In the genomic region with DNA sequence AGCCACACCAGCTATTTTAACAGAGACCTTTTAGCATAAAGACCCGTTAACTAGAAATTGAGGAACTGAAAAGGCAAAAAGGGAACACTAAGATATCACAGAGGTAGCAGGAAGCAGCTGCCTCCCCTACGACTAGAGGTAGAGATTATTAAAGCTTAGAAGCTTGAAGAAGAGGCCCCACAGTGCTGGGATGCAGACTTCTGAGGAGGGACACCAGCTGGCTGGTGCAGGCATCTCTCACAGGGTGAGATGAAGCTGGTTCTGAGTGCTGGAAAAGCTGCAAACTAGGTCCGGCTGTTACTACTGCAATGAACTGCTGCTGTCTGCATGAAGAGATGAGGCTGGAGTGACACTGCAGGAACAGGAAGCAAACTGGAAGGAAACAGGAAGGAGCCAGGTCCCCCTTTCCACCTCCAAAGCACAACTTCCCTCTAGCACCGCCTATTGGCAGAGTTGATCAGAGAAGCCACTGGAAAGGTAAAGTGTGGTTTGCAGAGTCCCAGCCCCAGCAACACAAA, we compare ENCODE assay signal across 8 cellular contexts.
A peak's percentile ranks its signal among the peaks of the same experiment; 100 is the strongest.
DNase-seq lines count a peak whose midpoint lies in the region; ATAC-seq, FAIRE-seq and TF ChIP-seq lines count a peak whose summit lies in the region.

No MANE protein-coding gene starts in this region.

- no peaks in the 10 kb centered on the region for H3K36me3 ChIP-seq in A673 (ENCODE audit: insufficient read depth, low read length, poor library complexity, severe bottlenecking)
- H3K36me3 ChIP-seq in GM12878 (ENCODE audit: control insufficient read depth in 2 of 2, insufficient read depth in 2 of 2, low read length in 1 of 2) = no peaks in the 10 kb centered on the region
- no peaks in the 10 kb centered on the region for H3K36me3 ChIP-seq in vagina

- H3K36me3 Mint-ChIP-seq in H9 (ENCODE audit: insufficient read depth in 1 of 3, low read depth in 3 of 3) = no peaks in the 10 kb centered on the region

- no peak overlapping the region for H2BK20ac ChIP-seq in H9 (ENCODE audit: low read depth, low read length, poor library complexity, severe bottlenecking)

- in situ Hi-C loops in GM12878 (cut with MboI) = no loop called here

- BruUV-seq in A673 (replicated peaks; lab: Mats Ljungman, UMichigan) = no TSS peak
- BruUV-seq in GM12878 (replicated peaks; lab: Mats Ljungman, UMichigan) = no TSS peak

- H3K4me3 ChIP-seq in A673 (ENCODE audit: low read depth, low read length, poor library complexity, severe bottlenecking) (no peak overlapping the region), GM12878 (no peak overlapping the region), vagina (no peak overlapping the region)

- POLR2A ChIA-PET in A673 (lab: Charles Lee; ENCODE audit: low non-redundant PET) (no interaction called here), GM12878 (lab: Charles Lee) (interaction anchor here (0.5 kb wide), 1 partner anchor 68 kb away, joined by 4 read pairs; no protein-coding TSS in a partner anchor)

- peak overlapping the region; percentile 90 for H2AFZ ChIP-seq in H9 (ENCODE audit: low read length)
- H2AFZ ChIP-seq in GM12878 (ENCODE audit: control insufficient read depth, low read depth, low read length) = peak overlapping the region; percentile 55

- intact Hi-C loops in A673 (cut with micrococcal nuclease; ENCODE audit: unreplicated experiment) (no loop called here), GM12878 (cut with micrococcal nuclease; ENCODE audit: unreplicated experiment) (no loop called here), vagina (cut with DNase I) (no loop called here)

- no peaks in the 10 kb centered on the region for H3K79me1 ChIP-seq in H9 (ENCODE audit: insufficient read depth, low read depth, low read length, poor library complexity, severe bottlenecking)

- H4K5ac ChIP-seq in H9 (ENCODE audit: insufficient read length, low read depth, low read length) = no peak overlapping the region

- peak overlapping the region in 1 of 3 experiments; percentile 22; a peak in 1 of 7 replicates for H3K27ac Mint-ChIP-seq in H9

- H3K9me3 ChIP-seq in A673 (ENCODE audit: low read depth, low read length, poor library complexity, severe bottlenecking) = no peaks in the 10 kb centered on the region
- no peaks in the 10 kb centered on the region for H3K9me3 ChIP-seq in H9 (ENCODE audit: control insufficient read depth, low read depth, low read length)
- H3K9me3 ChIP-seq in GM12878 (replicated peaks; ENCODE audit: control insufficient read depth, insufficient read depth, low read length) = no peaks in the 10 kb centered on the region
- H3K9me3 ChIP-seq in vagina = no peaks in the 10 kb centered on the region

- no peak overlapping the region for H2AK5ac ChIP-seq in H9 (ENCODE audit: insufficient read length, low read length)

- no peaks in the 10 kb centered on the region for H3K79me2 ChIP-seq in H9 (ENCODE audit: insufficient read depth, low read length)
- H3K79me2 ChIP-seq in GM12878 (ENCODE audit: control insufficient read depth, insufficient read depth, low read length) = no peaks in the 10 kb centered on the region

- no peak overlapping the region for H3K9ac ChIP-seq in H9 (ENCODE audit: extremely low read depth, insufficient read length, low read length)
- no peak overlapping the region for H3K9ac ChIP-seq in GM12878 (ENCODE audit: control insufficient read depth, insufficient read depth, low read length)

- H3K23me2 ChIP-seq in H9 (ENCODE audit: insufficient read length, low read depth, low read length, poor library complexity, severe bottlenecking) = no peaks in the 10 kb centered on the region

- H2BK15ac ChIP-seq in H9 (ENCODE audit: low read depth, low read length) = no peak overlapping the region

- TF ChIP-seq RAD21 in GM12878 (IDR thresholded peaks at IDR 0.05; ENCODE audit: insufficient read depth, low read depth, low read length) = peak; percentile 39

- H3K4me1 ChIP-seq in A673 (ENCODE audit: insufficient read depth, low read length, poor library complexity, severe bottlenecking) (no peaks in the 10 kb centered on the region), H9 (ENCODE audit: insufficient read depth, low read length) (no peaks in the 10 kb centered on the region), GM12878 (ENCODE audit: control insufficient read depth, insufficient read depth, low read length) (peaks cover 19% of the 10 kb centered on the region), vagina (no peaks in the 10 kb centered on the region)

- no peaks in the 10 kb centered on the region; a peak in 1 of 5 replicates for H3K9me3 Mint-ChIP-seq in H9

- H3K4me2 ChIP-seq in H9 (ENCODE audit: insufficient read depth, insufficient read length, low read length) = no peak overlapping the region
- H3K4me2 ChIP-seq in GM12878 (ENCODE audit: control insufficient read depth, insufficient read depth) = 0 out of 2 replicates have a peak overlapping the region, but pooled peaks have one; percentile 55

- no peak overlapping the region for H3T11ph ChIP-seq in H9 (ENCODE audit: low read length)

- H4K8ac ChIP-seq in H9 (replicated peaks; ENCODE audit: insufficient read length, low read depth, low read length) = no peak overlapping the region

- no CpG with 5 or more reads among the region's 4 CpGs for WGBS in H9 (ENCODE audit: extremely low coverage, insufficient read length, low lambda C conversion rate)
- 2% methylated on average over 4 of the region's 4 CpGs for WGBS in GM12878 (ENCODE audit: insufficient coverage, insufficient replicate concordance, low lambda C conversion rate, missing lambda C conversion rate)

- TF ChIP-seq EP300 in GM12878 (IDR thresholded peaks at IDR 0.05; ENCODE audit: borderline replicate concordance in 1 of 2, control insufficient read depth in 1 of 2, low read depth in 2 of 2, low read length in 2 of 2) = peak in 1 of 2 experiments; percentile 78; a peak in 1 of 4 replicates

- DNase-seq in A673 (ENCODE audit: low spot score) (peak; percentile 48), GM12892 (ENCODE audit: insufficient read length) (peak; percentile 54), H9 (peak; percentile 61), LHCN-M2 (ENCODE audit: low read depth) (peak; percentile 1), GM12878 (ENCODE audit: low read depth, low spot score) (peak; percentile 62), NK-92 (lab: John Stamatoyannopoulos, UW; ENCODE audit: unreplicated experiment) (no peak), vagina (ENCODE audit: extremely low spot score in 2 of 2) (no peak)
- no peak for DNase-seq in stimulated activated naive CD4-positive, alpha-beta T cell treated with Interleukin-2 at 50 U/mL for 16 hours (lab: John Stamatoyannopoulos, UW)

- H3K27ac ChIP-seq in A673 (ENCODE audit: low read depth, low read length, poor library complexity, severe bottlenecking) (no peak overlapping the region), H9 (ENCODE audit: insufficient read length, low read depth, low read length) (no peak overlapping the region), GM12878 (ENCODE audit: control insufficient read depth, insufficient read depth) (no peak overlapping the region), vagina (no peak overlapping the region)

- H3K4me1 Mint-ChIP-seq in H9 = no peaks in the 10 kb centered on the region

- no peak overlapping the region for H3K4me3 Mint-ChIP-seq in H9

- no peak overlapping the region for H2BK120ac ChIP-seq in H9 (ENCODE audit: low read depth, low read length, poor library complexity, severe bottlenecking)

- RAD21 ChIA-PET in GM12878 (lab: Charles Lee; ENCODE audit: unreplicated experiment) = interaction anchor here (1.1 to 1.5 kb wide), 5 partner anchors 36 to 345 kb away, joined by 3 to 7 read pairs (median 4); partner anchors contain the start of gene MRPS9

- no peak for TF ChIP-seq POLR2A in GM12892 (IDR thresholded peaks at IDR 0.05; ENCODE audit: low read depth, low read length)
- TF ChIP-seq POLR2A in GM12878 (IDR thresholded peaks at IDR 0.05; ENCODE audit: low read depth, low read length) = no peak
- TF ChIP-seq POLR2A in vagina (IDR thresholded peaks at IDR 0.05) = no peak

- no peak overlapping the region for H2BK12ac ChIP-seq in H9 (ENCODE audit: insufficient read length, low read depth, low read length)

- CTCF ChIA-PET in A673 (lab: Charles Lee) (no interaction called here), GM12878 (lab: Yijun Ruan, JAX) (interaction anchor here (0.9 to 1.7 kb wide), 8 partner anchors 13 to 143 kb away, joined by 3 to 6 read pairs (median 4); no protein-coding TSS in a partner anchor)

- no peak overlapping the region for H3K14ac ChIP-seq in H9 (ENCODE audit: insufficient read depth, low read length)

- H2BK5ac ChIP-seq in H9 (ENCODE audit: insufficient read length, low read length) = no peak overlapping the region

- H4K20me1 ChIP-seq in H9 (ENCODE audit: control insufficient read depth, insufficient read depth, insufficient read length) = no peaks in the 10 kb centered on the region
- no peaks in the 10 kb centered on the region for H4K20me1 ChIP-seq in GM12878 (ENCODE audit: control insufficient read depth, insufficient read depth)

- peak; percentile 98 for ATAC-seq in GM12878

- H3K27me3 ChIP-seq in A673 (replicated peaks; ENCODE audit: insufficient read depth, low read depth, low read length, poor library complexity) (no peaks in the 10 kb centered on the region), H9 (ENCODE audit: insufficient read depth, low read length) (no peaks in the 10 kb centered on the region), GM12878 (replicated peaks in 1 of 2; ENCODE audit: control insufficient read depth in 2 of 2, insufficient read depth in 2 of 2, low read length in 1 of 2) (no peaks in the 10 kb centered on the region), vagina (no peaks in the 10 kb centered on the region)

- H4K91ac ChIP-seq in H9 (ENCODE audit: insufficient read length, low read depth, low read length) = no peak overlapping the region

- SMC1A ChIA-PET in GM12878 (lab: Charles Lee; ENCODE audit: uncharacterized antibody, unreplicated experiment) = interaction anchor here (0.9 to 1.9 kb wide), 10 partner anchors 8 to 133 kb away, joined by 3 to 8 read pairs (median 4); partner anchors contain the start of gene MRPS9

- FAIRE-seq in GM12892 (lab: Jason Lieb, UNC) (no peak), GM12878 (lab: Jason Lieb, UNC) (peak; percentile 91)

- H3K23ac ChIP-seq in H9 (ENCODE audit: insufficient read length, low read depth, low read length) = no peak overlapping the region

- H3K4ac ChIP-seq in H9 (ENCODE audit: low read depth, low read length) = no peak overlapping the region

- peak; percentile 41 for TF ChIP-seq CTCF in A673 (conservative IDR thresholded peaks at IDR 0.05; ENCODE audit: low read depth, low read length)
- TF ChIP-seq CTCF in H9 (conservative IDR thresholded peaks at IDR 0.05) = peak; percentile 66
- TF ChIP-seq CTCF in GM12878 (IDR thresholded peaks at IDR 0.05 in 2 of 3, conservative IDR thresholded peaks at IDR 0.05 in 1 of 3; ENCODE audit: control insufficient read depth in 2 of 3, extremely low read depth in 1 of 3, insufficient read depth in 1 of 3, low read depth in 3 of 3, low read length in 3 of 3) = peak; percentile 28 to 58 (median 55); a peak in 4 of 6 replicates
- TF ChIP-seq CTCF in vagina (IDR thresholded peaks at IDR 0.05) = no peak

- no peak overlapping the region for H3K56ac ChIP-seq in H9 (ENCODE audit: insufficient read length, low read depth, low read length)

- H3K18ac ChIP-seq in H9 (ENCODE audit: insufficient read length, low read depth, low read length) = no peak overlapping the region

- peaks cover 16% of the 10 kb centered on the region for H3K27me3 Mint-ChIP-seq in H9 (ENCODE audit: low read depth)

Comparison
In these comparisons a context has a peak if more than half of its experiments do, and no peak if none do; other contexts are left out.
1. DNase-seq: peak in A673 (single experiment), GM12892 (single experiment), H9 (single experiment), LHCN-M2 (single experiment) and GM12878 (single experiment); none in NK-92 (single experiment), vagina (0 of 2) and stimulated activated naive CD4-positive, alpha-beta T cell treated with Interleukin-2 at 50 U/mL for 16 hours (single experiment).
2. CTCF ChIP-seq: peak in A673 (single experiment), H9 (single experiment) and GM12878 (3 of 3); none in vagina (0 of 3).